Comparison of ENCODE assay signal across 30 cellular contexts in the genomic region with DNA sequence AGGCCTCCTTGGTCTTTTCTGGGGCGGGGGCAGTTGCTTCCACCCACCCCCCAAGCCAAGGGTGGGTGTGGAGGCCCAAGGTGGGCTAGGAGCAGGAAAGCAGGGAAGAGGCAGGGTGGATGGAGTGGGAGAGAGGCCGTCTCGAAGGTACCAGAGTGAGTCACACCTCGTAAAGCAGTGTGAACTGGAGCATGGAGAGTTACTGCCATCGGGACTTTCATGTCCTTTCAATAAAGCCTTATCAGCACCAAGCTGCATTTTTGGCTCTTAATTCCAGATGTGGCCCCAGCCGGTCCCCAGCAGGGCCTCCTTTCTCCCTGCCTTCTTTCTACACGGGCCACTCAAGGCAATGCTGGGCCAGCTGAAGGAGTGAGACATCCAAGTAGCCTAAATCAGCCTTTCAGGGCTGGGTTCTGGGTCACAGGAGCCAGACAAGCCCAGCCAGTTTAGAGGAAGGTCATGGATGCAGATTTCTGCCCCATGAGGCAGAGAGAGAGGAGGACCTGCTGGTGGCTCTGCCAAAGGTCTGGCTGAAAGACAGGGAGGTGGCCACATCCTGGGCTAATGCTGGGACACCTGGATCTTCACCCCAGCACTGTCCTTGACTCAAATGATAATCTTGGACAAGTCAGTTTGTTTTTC. TPM values are rescaled to one million over a fixed set of nuclear protein-coding genes. Genes with fewer than 3 reads are reported as not detected.
DNase-seq lines count a peak whose midpoint lies in the region; ATAC-seq, FAIRE-seq and TF ChIP-seq lines count a peak whose summit lies in the region.
"Had no signal": no experiment of that assay in that cellular context is flagged by ENCODE, and none has a peak within 500 bp of the region (broad histone marks: within the 10 kb centered on the region; RNA-seq: fewer than 3 reads in every experiment).

No MANE protein-coding gene starts in this region.

- H3K36me3 Mint-ChIP-seq in nephron (ENCODE audit: low read depth): peaks cover 5% of the 10 kb centered on the region
- H3K36me3 Mint-ChIP-seq: CD8-positive, alpha-beta T cell; type B pancreatic cell had no signal

- H3K4me3 ChIP-seq in BLaER1 treated with 17β-estradiol and CSF1 and Interleukin-3, amounts not matched to agents 10 nM and 100 nM: no peak overlapping the region
- no peak overlapping the region for H3K4me3 ChIP-seq in RWPE2 (ENCODE audit: severe bottlenecking)
- H3K4me3 ChIP-seq: cardiac muscle cell, HAP-1, ovary, right atrium auricular region had no signal

- peaks cover 10 to 34% (median 19%) of the 10 kb centered on the region in 10 experiments; a peak in 19 of 20 replicates for H3K4me1 ChIP-seq in BLaER1 treated with 17β-estradiol and CSF1 and Interleukin-3, amounts not matched to agents 10 nM and 100 nM
- no peaks in the 10 kb centered on the region for H3K4me1 ChIP-seq in RWPE2 (ENCODE audit: insufficient read depth, poor library complexity, severe bottlenecking)
- H3K4me1 ChIP-seq: HAP-1, right atrium auricular region had no signal

- peaks cover 22% of the 10 kb centered on the region for H3K27me3 Mint-ChIP-seq in nephron (ENCODE audit: low read depth)

- TF ChIP-seq POLR2A in H54 (IDR thresholded peaks at IDR 0.05; ENCODE audit: low read depth, low read length) (no peak), GM12891 (IDR thresholded peaks at IDR 0.05; ENCODE audit: low read depth, low read length) (no peak)

- no peaks in the 10 kb centered on the region for H3K27me3 ChIP-seq in BLaER1 treated with 17β-estradiol and CSF1 and Interleukin-3, amounts not matched to agents 10 nM and 100 nM
- no peaks in the 10 kb centered on the region for H3K27me3 ChIP-seq in RWPE2 (ENCODE audit: insufficient read depth, poor library complexity, severe bottlenecking)
- H3K27me3 ChIP-seq: cardiac muscle cell, ovary, right atrium auricular region had no signal

- peaks cover 10% of the 10 kb centered on the region for H3K9me3 Mint-ChIP-seq in nephron
- H3K9me3 Mint-ChIP-seq: activated naive CD4-positive, alpha-beta T cell treated with anti-CD3 and anti-CD28 coated beads for 36 hours; type B pancreatic cell had no signal

- H3K27ac Mint-ChIP-seq in nephron: peak overlapping the region in 2 of 3 experiments; percentile 17 to 23
- H3K27ac Mint-ChIP-seq: activated naive CD4-positive, alpha-beta T cell treated with anti-CD3 and anti-CD28 coated beads for 36 hours; CD8-positive, alpha-beta T cell; naive thymus-derived CD8-positive, alpha-beta T cell; type B pancreatic cell had no signal

- no peak overlapping the region for H3K9ac ChIP-seq in BLaER1 treated with 17β-estradiol and CSF1 and Interleukin-3, amounts not matched to agents 10 nM and 100 nM
- H3K9ac ChIP-seq: KMS-11 had no signal

- DNase-seq in H54 (ENCODE audit: insufficient read length, low spot score): peak; percentile 63
- no peak for DNase-seq in RWPE2 (ENCODE audit: low spot score)
- DNase-seq in GM12891 (ENCODE audit: insufficient read length, low spot score): no peak
- DNase-seq in central memory CD4-positive, alpha-beta T cell: no peak
- no peak for DNase-seq in 8988T
- DNase-seq: activated CD8-positive, alpha-beta memory T cell treated with anti-CD3 and anti-CD28 coated beads for 24 hours; activated naive CD4-positive, alpha-beta T cell treated with anti-CD3 and anti-CD28 coated beads for 36 hours; activated T-cell treated with anti-CD3 and anti-CD28 coated beads, Interleukin-2, amount 50 U/mL, for 48 hours; amygdala; CD8-positive, alpha-beta T cell; glutamatergic neuron; naive thymus-derived CD8-positive, alpha-beta T cell; NCI-H1092; NCI-H187 treated with DMSO at 0.1 percent for 48 hours; NCI-H2227 treated with DMSO at 0.1 percent for 48 hours; NCI-H748 treated with DMSO at 0.1 percent for 48 hours; ovary; SHP77 treated with DMSO at 0.1 percent for 48 hours; SW 1271 had no signal

- H4K20me1 ChIP-seq in BLaER1 treated with 17β-estradiol and CSF1 and Interleukin-3, amounts not matched to agents 10 nM and 100 nM: no peaks in the 10 kb centered on the region

- ATAC-seq in RWPE2 (ENCODE audit: low read depth) (peak; percentile 46; the same call in 1 of the 3 replicates), GM21737 (IDR thresholded peaks at IDR 0.05; ENCODE audit: unreplicated experiment) (no peak)
- ATAC-seq: CD8-positive, alpha-beta T cell; left lobe of liver; naive thymus-derived CD8-positive, alpha-beta T cell had no signal

- H3K4me2 ChIP-seq in BLaER1 treated with 17β-estradiol and CSF1 and Interleukin-3, amounts not matched to agents 10 nM and 100 nM: peak overlapping the region in 10 of 11 experiments; percentile 29 to 56 (median 44); a peak in 19 of 22 replicates
- H3K4me2 ChIP-seq: KMS-11 had no signal

- H3K9me3 ChIP-seq in BLaER1 treated with 17β-estradiol and CSF1 and Interleukin-3, amounts not matched to agents 10 nM and 100 nM (replicated peaks in 1 of 11): peaks cover 0 to 16% (median 13%) of the 10 kb centered on the region in 11 experiments; a peak in 14 of 22 replicates
- H3K9me3 ChIP-seq in RWPE2 (ENCODE audit: severe bottlenecking): no peaks in the 10 kb centered on the region
- H3K9me3 ChIP-seq: HAP-1, ovary had no signal

- TF ChIP-seq CTCF in RWPE2 (IDR thresholded peaks at IDR 0.05; ENCODE audit: poor library complexity, severe bottlenecking) (no peak), nephron (IDR thresholded peaks at IDR 0.05; ENCODE audit: unreplicated experiment in 3 of 3) (no peak)

- FAIRE-seq in H54 (lab: Jason Lieb, UNC) (no peak), GM12891 (lab: Jason Lieb, UNC) (no peak)
- FAIRE-seq: endometrium, TTC549 had no signal

- peaks cover 17% of the 10 kb centered on the region for H3K4me1 Mint-ChIP-seq in nephron
- H3K4me1 Mint-ChIP-seq: naive thymus-derived CD8-positive, alpha-beta T cell had no signal

- H3K4me3 Mint-ChIP-seq in nephron: no peak overlapping the region
- H3K4me3 Mint-ChIP-seq: activated naive CD4-positive, alpha-beta T cell treated with anti-CD3 and anti-CD28 coated beads for 36 hours; CD8-positive, alpha-beta T cell; naive thymus-derived CD8-positive, alpha-beta T cell; type B pancreatic cell had no signal

- no peak overlapping the region; a peak in 1 of 22 replicates for H3K27ac ChIP-seq in BLaER1 treated with 17β-estradiol and CSF1 and Interleukin-3, amounts not matched to agents 10 nM and 100 nM
- H3K27ac ChIP-seq in RWPE2 (ENCODE audit: poor library complexity, severe bottlenecking): no peak overlapping the region
- H3K27ac ChIP-seq: cardiac muscle cell, KMS-11, ovary, right atrium auricular region had no signal

- H3K36me3 ChIP-seq in BLaER1 treated with 17β-estradiol and CSF1 and Interleukin-3, amounts not matched to agents 10 nM and 100 nM: no peaks in the 10 kb centered on the region
- no peaks in the 10 kb centered on the region for H3K36me3 ChIP-seq in RWPE2 (ENCODE audit: low read depth)
- H3K36me3 ChIP-seq: cardiac muscle cell, HAP-1, ovary, right atrium auricular region had no signal

TF ChIP-seq in GM12891, 5 proteins besides CTCF, POLR2A, EP300 and RAD21:
- TF ChIP-seq PAX5 (IDR thresholded peaks at IDR 0.05; ENCODE audit: insufficient read depth, low read length, severe bottlenecking) (no peak), POU2F2 (IDR thresholded peaks at IDR 0.05; ENCODE audit: low read depth, low read length) (no peak), POLR2AphosphoS5 (IDR thresholded peaks at IDR 0.05; ENCODE audit: low read depth, low read length) (no peak)

RNA-seq across cellular contexts. Expression of gene CD82, which starts 59.0 kb away (rescaled TPM):
- 127 TPM for polyA plus RNA-seq in GM12891 (2012; ENCODE audit: low read depth, missing spikeins)
